Comparison of ENCODE assay signal across 30 cellular contexts in genomic region chr15:36484038-36484778, GRCh38.
DNase-seq lines count a peak whose midpoint lies in the region; FAIRE-seq and TF ChIP-seq lines count a peak whose summit lies in the region.
"Had no signal": no experiment of that assay in that cellular context is flagged by ENCODE, and none has a peak within 500 bp of the region (broad histone marks: within the 10 kb centered on the region; RNA-seq: fewer than 3 reads in every experiment).

No MANE protein-coding gene starts in this region.

- H3K27me3 ChIP-seq in mammary epithelial cell (ENCODE audit: insufficient read depth, low read length): no peaks in the 10 kb centered on the region
- no peaks in the 10 kb centered on the region for H3K27me3 ChIP-seq in breast epithelium
- no peaks in the 10 kb centered on the region for H3K27me3 ChIP-seq in astrocyte (ENCODE audit: insufficient read depth, low read length)
- H3K27me3 ChIP-seq: colonic mucosa had no signal

- dilution Hi-C loops in mammary epithelial cell (cut with HindIII; ENCODE audit: low sequenced_read_pairs): no loop called here

- no peaks in the 10 kb centered on the region for H3K4me1 Mint-ChIP-seq in astrocyte (ENCODE audit: low read depth, unreplicated experiment)
- no peaks in the 10 kb centered on the region for H3K4me1 Mint-ChIP-seq in glutamatergic neuron (ENCODE audit: low read depth, unreplicated experiment)
- H3K4me1 Mint-ChIP-seq: activated CD4-positive, alpha-beta T cell treated with anti-CD3 and anti-CD28 coated beads for 36 hours; activated naive CD4-positive, alpha-beta T cell treated with anti-CD3 and anti-CD28 coated beads, Interleukin-2, amount 10 ng/mL, durations not matched to agents 7 days and 5 days; memory B cell; stimulated activated memory B cell treated with anti-CD40 and anti-IgM and Interleukin-4, amounts not matched to agents 10 μg/mL and 1 μg/mL and 100 μg/mL, for 72 hours had no signal

- H3K36me3 ChIP-seq in mammary epithelial cell (ENCODE audit: insufficient read depth, low read length): no peaks in the 10 kb centered on the region
- H3K36me3 ChIP-seq in breast epithelium: no peaks in the 10 kb centered on the region
- H3K36me3 ChIP-seq in astrocyte (ENCODE audit: insufficient read depth, low read length): no peaks in the 10 kb centered on the region
- H3K36me3 ChIP-seq: adrenal gland, colonic mucosa had no signal

- 82% methylated on average over 2 of the region's 2 CpGs for WGBS in mammary epithelial cell (ENCODE audit: low coverage, missing lambda C conversion rate)

- BruUV-seq in mammary epithelial cell (replicated peaks; lab: Mats Ljungman, UMichigan): no TSS peak

- H4K20me1 ChIP-seq in mammary epithelial cell (ENCODE audit: insufficient read depth, low read length): no peaks in the 10 kb centered on the region
- no peaks in the 10 kb centered on the region for H4K20me1 ChIP-seq in astrocyte (ENCODE audit: insufficient read depth, low read length)

- FAIRE-seq in astrocyte (lab: Jason Lieb, UNC): no peak
- FAIRE-seq: H1 had no signal

- H3K36me3 Mint-ChIP-seq in astrocyte (ENCODE audit: low read depth, unreplicated experiment) (no peaks in the 10 kb centered on the region), glutamatergic neuron (ENCODE audit: unreplicated experiment) (no peaks in the 10 kb centered on the region)
- H3K36me3 Mint-ChIP-seq: activated naive CD4-positive, alpha-beta T cell treated with anti-CD3 and anti-CD28 coated beads, Interleukin-2, amount 10 ng/mL, durations not matched to agents 7 days and 5 days; memory B cell; stimulated activated memory B cell treated with anti-CD40 and anti-IgM and Interleukin-4, amounts not matched to agents 10 μg/mL and 1 μg/mL and 100 μg/mL, for 72 hours; type B pancreatic cell had no signal

- H3K9me3 ChIP-seq in mammary epithelial cell (replicated peaks; ENCODE audit: insufficient read depth, low read length) (no peaks in the 10 kb centered on the region), breast epithelium (no peaks in the 10 kb centered on the region), astrocyte (ENCODE audit: insufficient read depth, low read depth, low read length) (no peaks in the 10 kb centered on the region)
- H3K9me3 ChIP-seq: adrenal gland, colonic mucosa had no signal

- TF ChIP-seq CTCF in mammary epithelial cell (conservative IDR thresholded peaks at IDR 0.05 in 1 of 2, IDR thresholded peaks at IDR 0.05 in 1 of 2; ENCODE audit: extremely low read depth in 1 of 2, insufficient read depth in 1 of 2, low read depth in 1 of 2, low read length in 2 of 2) (no peak), breast epithelium (IDR thresholded peaks at IDR 0.05) (no peak), astrocyte (IDR thresholded peaks at IDR 0.05; ENCODE audit: insufficient read depth, low read depth, low read length) (no peak), fibroblast of mammary gland (conservative IDR thresholded peaks at IDR 0.05; ENCODE audit: control insufficient read depth, insufficient read depth, low read depth, low read length) (no peak), glutamatergic neuron (IDR thresholded peaks at IDR 0.05; ENCODE audit: partially characterized antibody, unreplicated experiment) (no peak)

- H3K4me3 Mint-ChIP-seq in astrocyte (ENCODE audit: unreplicated experiment): no peak overlapping the region
- H3K4me3 Mint-ChIP-seq in glutamatergic neuron (ENCODE audit: unreplicated experiment): no peak overlapping the region
- H3K4me3 Mint-ChIP-seq: activated CD4-positive, alpha-beta T cell treated with anti-CD3 and anti-CD28 coated beads for 36 hours; activated CD8-positive, alpha-beta T cell treated with anti-CD3 and anti-CD28 coated beads for 36 hours; activated naive CD4-positive, alpha-beta T cell treated with anti-CD3 and anti-CD28 coated beads, Interleukin-2, amount 10 ng/mL, durations not matched to agents 7 days and 5 days; memory B cell; stimulated activated memory B cell treated with anti-CD40 and anti-IgM and Interleukin-4, amounts not matched to agents 10 μg/mL and 1 μg/mL and 100 μg/mL, for 72 hours; T-helper 1 cell treated with Interleukin-12 subunit alpha and Interleukin-12 subunit beta and Interleukin-4 antibody, amounts not matched to agents 30 μg/mL and 1 μg/mL, for 36 hours; type B pancreatic cell had no signal

- no peaks in the 10 kb centered on the region for H3K79me2 ChIP-seq in mammary epithelial cell (ENCODE audit: insufficient read depth, low read length)
- H3K79me2 ChIP-seq in astrocyte (ENCODE audit: insufficient read depth, low read length): no peaks in the 10 kb centered on the region

- H3K4me3 ChIP-seq in mammary epithelial cell (replicated peaks in 1 of 3; ENCODE audit: insufficient read depth in 1 of 3, low read depth in 2 of 3, low read length in 3 of 3): no peak overlapping the region
- H3K4me3 ChIP-seq in breast epithelium: no peak overlapping the region
- H3K4me3 ChIP-seq in astrocyte (ENCODE audit: insufficient read depth, low read depth, low read length): no peak overlapping the region
- no peak overlapping the region for H3K4me3 ChIP-seq in fibroblast of mammary gland (ENCODE audit: control insufficient read depth, low read depth, low read length)
- H3K4me3 ChIP-seq: adrenal gland, colonic mucosa had no signal

- no peaks in the 10 kb centered on the region for H3K4me1 ChIP-seq in mammary epithelial cell (ENCODE audit: insufficient read depth, low read length)
- H3K4me1 ChIP-seq in breast epithelium: no peaks in the 10 kb centered on the region
- no peaks in the 10 kb centered on the region for H3K4me1 ChIP-seq in astrocyte (ENCODE audit: insufficient read depth, low read length)
- H3K4me1 ChIP-seq: adrenal gland, colonic mucosa had no signal

- H3K9ac ChIP-seq in mammary epithelial cell (ENCODE audit: insufficient read depth, low read length) (no peak overlapping the region), astrocyte (ENCODE audit: low read length) (no peak overlapping the region)
- H3K9ac ChIP-seq: KMS-11 had no signal

- intact Hi-C loops in mammary epithelial cell (cut with micrococcal nuclease): no loop called here
- intact Hi-C loops in breast epithelium (cut with DNase I; ENCODE audit: low total_unique reads): no loop called here

- H3K27ac ChIP-seq in mammary epithelial cell (ENCODE audit: insufficient read depth, low read depth, low read length) (no peak overlapping the region), breast epithelium (no peak overlapping the region), astrocyte (ENCODE audit: low read depth, low read length) (no peak overlapping the region)
- H3K27ac ChIP-seq: 22Rv1, adrenal gland, C4-2B, colonic mucosa, KMS-11 had no signal

- DNase-seq in mammary epithelial cell (peak; percentile 25), breast epithelium (ENCODE audit: low spot score in 2 of 2) (no peak), astrocyte (ENCODE audit: low read depth) (peak; percentile 56), fibroblast of mammary gland (ENCODE audit: low read depth) (peak; percentile 62), NCI-H1436 treated with DMSO at 0.1 percent for 48 hours (lab: John Stamatoyannopoulos, UW) (no peak), glutamatergic neuron (no peak), cerebellum (ENCODE audit: low spot score) (no peak)
- no peak for DNase-seq in activated naive CD4-positive, alpha-beta T cell (lab: John Stamatoyannopoulos, UW)
- DNase-seq: activated CD4-positive, alpha-beta T cell treated with anti-CD3 and anti-CD28 coated beads for 36 hours; activated CD8-positive, alpha-beta memory T cell treated with anti-CD3 and anti-CD28 coated beads, Interleukin-2, amount 50 U/mL, for 48 hours; activated CD8-positive, alpha-beta T cell treated with anti-CD3 and anti-CD28 coated beads for 36 hours; activated naive CD4-positive, alpha-beta T cell treated with anti-CD3 and anti-CD28 coated beads, Interleukin-2, amount 10 ng/mL, durations not matched to agents 7 days and 5 days; adrenal gland; colonic mucosa; COR-L47; DMS53; effector CD4-positive, alpha-beta T cell; foreskin melanocyte; GF-D8; NCI-H2029 treated with DMSO at 0.1 percent for 48 hours; NCI-H524; substantia nigra had no signal

- H2AFZ ChIP-seq in mammary epithelial cell (ENCODE audit: low read depth, low read length): no peak overlapping the region
- H2AFZ ChIP-seq in astrocyte (ENCODE audit: low read depth, low read length): no peak overlapping the region

- CTCF ChIA-PET in mammary epithelial cell (lab: Charles Lee; ENCODE audit: low non-redundant PET): interaction anchor here (0.6 kb wide), 1 partner anchor 733 kb away, joined by 14 read pairs; no protein-coding TSS in a partner anchor

- in situ Hi-C loops in mammary epithelial cell (cut with MboI; ENCODE audit: low sequenced_read_pairs in 2 of 2): no loop called here

- H3K27ac Mint-ChIP-seq in astrocyte (ENCODE audit: unreplicated experiment) (no peak overlapping the region), glutamatergic neuron (ENCODE audit: unreplicated experiment) (no peak overlapping the region)
- H3K27ac Mint-ChIP-seq: activated CD4-positive, alpha-beta T cell treated with anti-CD3 and anti-CD28 coated beads for 36 hours; activated CD8-positive, alpha-beta T cell treated with anti-CD3 and anti-CD28 coated beads for 36 hours; activated naive CD4-positive, alpha-beta T cell treated with anti-CD3 and anti-CD28 coated beads, Interleukin-2, amount 10 ng/mL, durations not matched to agents 7 days and 5 days; memory B cell; stimulated activated memory B cell treated with anti-CD40 and anti-IgM and Interleukin-4, amounts not matched to agents 10 μg/mL and 1 μg/mL and 100 μg/mL, for 72 hours; T-helper 1 cell treated with Interleukin-12 subunit alpha and Interleukin-12 subunit beta and Interleukin-4 antibody, amounts not matched to agents 30 μg/mL and 1 μg/mL, for 36 hours; type B pancreatic cell had no signal

- no peak overlapping the region for H3K4me2 ChIP-seq in mammary epithelial cell (ENCODE audit: insufficient read depth, low read depth, low read length)
- H3K4me2 ChIP-seq in astrocyte (ENCODE audit: low read length): no peak overlapping the region
- H3K4me2 ChIP-seq: KMS-11 had no signal

- TF ChIP-seq POLR2A in breast epithelium (IDR thresholded peaks at IDR 0.05): no peak

- H3K9me3 Mint-ChIP-seq in astrocyte (ENCODE audit: unreplicated experiment) (peaks cover 5% of the 10 kb centered on the region), glutamatergic neuron (ENCODE audit: unreplicated experiment) (no peaks in the 10 kb centered on the region)
- H3K9me3 Mint-ChIP-seq: activated CD8-positive, alpha-beta T cell treated with anti-CD3 and anti-CD28 coated beads for 36 hours; memory B cell; stimulated activated memory B cell treated with anti-CD40 and anti-IgM and Interleukin-4, amounts not matched to agents 10 μg/mL and 1 μg/mL and 100 μg/mL, for 72 hours; T-helper 1 cell treated with Interleukin-12 subunit alpha and Interleukin-12 subunit beta and Interleukin-4 antibody, amounts not matched to agents 30 μg/mL and 1 μg/mL, for 36 hours; type B pancreatic cell had no signal

- H3K27me3 Mint-ChIP-seq in astrocyte (ENCODE audit: low read depth, unreplicated experiment): no peaks in the 10 kb centered on the region
- H3K27me3 Mint-ChIP-seq in glutamatergic neuron (ENCODE audit: unreplicated experiment): no peaks in the 10 kb centered on the region
- H3K27me3 Mint-ChIP-seq: activated naive CD4-positive, alpha-beta T cell treated with anti-CD3 and anti-CD28 coated beads, Interleukin-2, amount 10 ng/mL, durations not matched to agents 7 days and 5 days; stimulated activated memory B cell treated with anti-CD40 and anti-IgM and Interleukin-4, amounts not matched to agents 10 μg/mL and 1 μg/mL and 100 μg/mL, for 72 hours; type B pancreatic cell had no signal

Comparison
In these comparisons a context has a peak if more than half of its experiments do, and no peak if none do; other contexts are left out.
1. DNase-seq: peak in mammary epithelial cell (single experiment), astrocyte (single experiment) and fibroblast of mammary gland (single experiment); none in breast epithelium (0 of 2), NCI-H1436 treated with DMSO at 0.1 percent for 48 hours (single experiment), glutamatergic neuron (single experiment), cerebellum (single experiment) and activated naive CD4-positive, alpha-beta T cell (0 of 4).